11 cellular contexts compared by ENCODE assay signal in genomic region chr2:230778350-230779140, GRCh38.
DNase-seq lines count a peak whose midpoint lies in the region; ATAC-seq, FAIRE-seq and TF ChIP-seq lines count a peak whose summit lies in the region.
"Had no signal": no experiment of that assay in that cellular context is flagged by ENCODE, and none has a peak within 500 bp of the region (broad histone marks: within the 10 kb centered on the region; RNA-seq: fewer than 3 reads in every experiment).

No MANE protein-coding gene starts in this region.

- H3K27ac ChIP-seq in caudate nucleus (ENCODE audit: low read depth, low read length) (peak overlapping the region; percentile 0), GM23338 (ENCODE audit: low read depth) (no peak overlapping the region)
- H3K27ac ChIP-seq: upper lobe of left lung had no signal

- FAIRE-seq in GM19239 (lab: Jason Lieb, UNC), result no peak

- H3K4me3 ChIP-seq in GM23338, result no peak overlapping the region
- H3K4me3 ChIP-seq: lung, upper lobe of left lung had no signal

- TF ChIP-seq CTCF in GM23338 (conservative IDR thresholded peaks at IDR 0.05; ENCODE audit: low read depth in 2 of 2), result no peak

- no peaks in the 10 kb centered on the region for H3K9me2 ChIP-seq in GM23338 (ENCODE audit: insufficient read depth)

- peaks cover 73% of the 10 kb centered on the region for H3K4me1 Mint-ChIP-seq in activated CD4-positive, alpha-beta T cell treated with anti-CD3 and anti-CD28 coated beads, Interleukin-2, amount 10 ng/mL, durations not matched to agents 24 days and 14 days
- H3K4me1 Mint-ChIP-seq in GM23338, result peaks cover 7% of the 10 kb centered on the region; the same call in 2 of the 3 replicates

- H3K27me3 Mint-ChIP-seq in activated CD4-positive, alpha-beta T cell treated with anti-CD3 and anti-CD28 coated beads, Interleukin-2, amount 10 ng/mL, durations not matched to agents 24 days and 14 days, result no peaks in the 10 kb centered on the region
- H3K27me3 Mint-ChIP-seq in GM23338 (ENCODE audit: insufficient read depth, low read depth, poor library complexity), result no peaks in the 10 kb centered on the region

- H3K4me1 ChIP-seq in GM23338 (ENCODE audit: insufficient read depth), result no peaks in the 10 kb centered on the region

- peak overlapping the region; percentile 20 for H3K4me3 Mint-ChIP-seq in activated CD4-positive, alpha-beta T cell treated with anti-CD3 and anti-CD28 coated beads, Interleukin-2, amount 10 ng/mL, durations not matched to agents 24 days and 14 days
- H3K4me3 Mint-ChIP-seq in GM23338, result no peak overlapping the region

- intact Hi-C loops in activated CD4-positive, alpha-beta T cell treated with anti-CD3 and anti-CD28 coated beads, Interleukin-2, amount 10 ng/mL, durations not matched to agents 24 days and 14 days (cut with micrococcal nuclease), result loop anchor here (1.0 kb wide), 1 partner anchor 7 kb away; no protein-coding TSS in a partner anchor

- peaks cover 80% of the 10 kb centered on the region for H3K36me3 Mint-ChIP-seq in activated CD4-positive, alpha-beta T cell treated with anti-CD3 and anti-CD28 coated beads, Interleukin-2, amount 10 ng/mL, durations not matched to agents 24 days and 14 days (ENCODE audit: low read depth)
- peaks cover 19% of the 10 kb centered on the region for H3K36me3 Mint-ChIP-seq in GM23338 (ENCODE audit: low read depth)

- no peak overlapping the region for H2AFZ ChIP-seq in GM23338

- no peaks in the 10 kb centered on the region for H3K27me3 ChIP-seq in GM23338 (ENCODE audit: insufficient read depth)
- H3K27me3 ChIP-seq: upper lobe of left lung had no signal

- H3K27ac Mint-ChIP-seq in activated CD4-positive, alpha-beta T cell treated with anti-CD3 and anti-CD28 coated beads, Interleukin-2, amount 10 ng/mL, durations not matched to agents 24 days and 14 days, result peak overlapping the region; percentile 82
- no peak overlapping the region for H3K27ac Mint-ChIP-seq in GM23338

- peak; percentile 70 for ATAC-seq in HG03432 (IDR thresholded peaks at IDR 0.05; ENCODE audit: unreplicated experiment)
- ATAC-seq in GM23338, result no peak

- no peak for DNase-seq in activated CD4-positive, alpha-beta T cell treated with anti-CD3 and anti-CD28 coated beads, Interleukin-2, amount 10 ng/mL, durations not matched to agents 24 days and 14 days
- DNase-seq in activated CD4-positive, alpha-beta T cell treated with anti-CD3 and anti-CD28 coated beads for 1 hour, result no peak
- DNase-seq in caudate nucleus (lab: John Stamatoyannopoulos, UW) (no peak), renal cortical epithelial cell (ENCODE audit: low read depth) (peak; percentile 82), GM23338 (ENCODE audit: low spot score) (no peak), GM19239 (ENCODE audit: insufficient read length, low spot score) (no peak), HCEC 1CT (no peak)
- DNase-seq: activated CD8-positive, alpha-beta memory T cell treated with anti-CD3 and anti-CD28 coated beads, Interleukin-2, amount 50 U/mL, for 4 hours; upper lobe of left lung had no signal

- H3K79me2 ChIP-seq in GM23338 (replicated peaks; ENCODE audit: insufficient read depth), result peaks cover 50% of the 10 kb centered on the region

- H3K4me2 ChIP-seq in GM23338, result no peak overlapping the region

- no peaks in the 10 kb centered on the region for H3K36me3 ChIP-seq in GM23338 (ENCODE audit: insufficient read depth)

- H3K9me3 Mint-ChIP-seq in activated CD4-positive, alpha-beta T cell treated with anti-CD3 and anti-CD28 coated beads, Interleukin-2, amount 10 ng/mL, durations not matched to agents 24 days and 14 days, result peaks cover 6% of the 10 kb centered on the region
- no peaks in the 10 kb centered on the region; the same call in 2 of the 3 replicates for H3K9me3 Mint-ChIP-seq in GM23338

- H4K20me1 ChIP-seq in GM23338 (replicated peaks; ENCODE audit: insufficient read depth), result peaks cover 11% of the 10 kb centered on the region; the same call in 1 of the 2 replicates

- H3F3A ChIP-seq in GM23338 (replicated peaks; ENCODE audit: low read depth), result no peaks in the 10 kb centered on the region

TF ChIP-seq in GM23338, 12 proteins besides CTCF, POLR2A, EP300 and RAD21 (continues in another document):
- TF ChIP-seq, protein P1, sequence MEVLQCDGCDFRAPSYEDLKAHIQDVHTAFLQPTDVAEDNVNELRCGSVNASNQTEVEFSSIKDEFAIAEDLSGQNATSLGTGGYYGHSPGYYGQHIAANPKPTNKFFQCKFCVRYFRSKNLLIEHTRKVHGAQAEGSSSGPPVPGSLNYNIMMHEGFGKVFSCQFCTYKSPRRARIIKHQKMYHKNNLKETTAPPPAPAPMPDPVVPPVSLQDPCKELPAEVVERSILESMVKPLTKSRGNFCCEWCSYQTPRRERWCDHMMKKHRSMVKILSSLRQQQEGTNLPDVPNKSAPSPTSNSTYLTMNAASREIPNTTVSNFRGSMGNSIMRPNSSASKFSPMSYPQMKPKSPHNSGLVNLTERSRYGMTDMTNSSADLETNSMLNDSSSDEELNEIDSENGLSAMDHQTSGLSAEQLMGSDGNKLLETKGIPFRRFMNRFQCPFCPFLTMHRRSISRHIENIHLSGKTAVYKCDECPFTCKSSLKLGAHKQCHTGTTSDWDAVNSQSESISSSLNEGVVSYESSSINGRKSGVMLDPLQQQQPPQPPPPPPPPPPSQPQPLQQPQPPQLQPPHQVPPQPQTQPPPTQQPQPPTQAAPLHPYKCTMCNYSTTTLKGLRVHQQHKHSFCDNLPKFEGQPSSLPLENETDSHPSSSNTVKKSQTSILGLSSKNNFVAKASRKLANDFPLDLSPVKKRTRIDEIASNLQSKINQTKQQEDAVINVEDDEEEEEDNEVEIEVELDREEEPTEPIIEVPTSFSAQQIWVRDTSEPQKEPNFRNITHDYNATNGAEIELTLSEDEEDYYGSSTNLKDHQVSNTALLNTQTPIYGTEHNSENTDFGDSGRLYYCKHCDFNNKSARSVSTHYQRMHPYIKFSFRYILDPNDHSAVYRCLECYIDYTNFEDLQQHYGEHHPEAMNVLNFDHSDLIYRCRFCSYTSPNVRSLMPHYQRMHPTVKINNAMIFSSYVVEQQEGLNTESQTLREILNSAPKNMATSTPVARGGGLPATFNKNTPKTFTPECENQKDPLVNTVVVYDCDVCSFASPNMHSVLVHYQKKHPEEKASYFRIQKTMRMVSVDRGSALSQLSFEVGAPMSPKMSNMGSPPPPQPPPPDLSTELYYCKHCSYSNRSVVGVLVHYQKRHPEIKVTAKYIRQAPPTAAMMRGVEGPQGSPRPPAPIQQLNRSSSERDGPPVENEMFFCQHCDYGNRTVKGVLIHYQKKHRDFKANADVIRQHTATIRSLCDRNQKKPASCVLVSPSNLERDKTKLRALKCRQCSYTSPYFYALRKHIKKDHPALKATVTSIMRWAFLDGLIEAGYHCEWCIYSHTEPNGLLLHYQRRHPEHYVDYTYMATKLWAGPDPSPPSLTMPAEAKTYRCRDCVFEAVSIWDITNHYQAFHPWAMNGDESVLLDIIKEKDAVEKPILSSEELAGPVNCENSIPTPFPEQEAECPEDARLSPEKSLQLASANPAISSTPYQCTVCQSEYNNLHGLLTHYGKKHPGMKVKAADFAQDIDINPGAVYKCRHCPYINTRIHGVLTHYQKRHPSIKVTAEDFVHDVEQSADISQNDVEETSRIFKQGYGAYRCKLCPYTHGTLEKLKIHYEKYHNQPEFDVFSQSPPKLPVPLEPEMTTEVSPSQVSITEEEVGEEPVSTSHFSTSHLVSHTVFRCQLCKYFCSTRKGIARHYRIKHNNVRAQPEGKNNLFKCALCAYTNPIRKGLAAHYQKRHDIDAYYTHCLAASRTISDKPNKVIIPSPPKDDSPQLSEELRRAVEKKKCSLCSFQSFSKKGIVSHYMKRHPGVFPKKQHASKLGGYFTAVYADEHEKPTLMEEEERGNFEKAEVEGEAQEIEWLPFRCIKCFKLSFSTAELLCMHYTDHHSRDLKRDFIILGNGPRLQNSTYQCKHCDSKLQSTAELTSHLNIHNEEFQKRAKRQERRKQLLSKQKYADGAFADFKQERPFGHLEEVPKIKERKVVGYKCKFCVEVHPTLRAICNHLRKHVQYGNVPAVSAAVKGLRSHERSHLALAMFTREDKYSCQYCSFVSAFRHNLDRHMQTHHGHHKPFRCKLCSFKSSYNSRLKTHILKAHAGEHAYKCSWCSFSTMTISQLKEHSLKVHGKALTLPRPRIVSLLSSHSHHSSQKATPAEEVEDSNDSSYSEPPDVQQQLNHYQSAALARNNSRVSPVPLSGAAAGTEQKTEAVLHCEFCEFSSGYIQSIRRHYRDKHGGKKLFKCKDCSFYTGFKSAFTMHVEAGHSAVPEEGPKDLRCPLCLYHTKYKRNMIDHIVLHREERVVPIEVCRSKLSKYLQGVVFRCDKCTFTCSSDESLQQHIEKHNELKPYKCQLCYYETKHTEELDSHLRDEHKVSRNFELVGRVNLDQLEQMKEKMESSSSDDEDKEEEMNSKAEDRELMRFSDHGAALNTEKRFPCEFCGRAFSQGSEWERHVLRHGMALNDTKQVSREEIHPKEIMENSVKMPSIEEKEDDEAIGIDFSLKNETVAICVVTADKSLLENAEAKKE (CRISPR knock-in tag; IDR thresholded peaks at IDR 0.05), result no peak
- TF ChIP-seq EZH2phosphoT487 (IDR thresholded peaks at IDR 0.05; ENCODE audit: unreplicated experiment) (no peak), STAT1 (IDR thresholded peaks at IDR 0.05; ENCODE audit: unreplicated experiment) (no peak), REST (IDR thresholded peaks at IDR 0.05; ENCODE audit: unreplicated experiment) (no peak), ZNF331 (CRISPR knock-in tag; IDR thresholded peaks at IDR 0.05; ENCODE audit: low read depth) (no peak)
